In genomic region chr13:44300895-44301638, GRCh38 we compare ENCODE assay signal across 9 cellular contexts.
DNase-seq lines count a peak whose midpoint lies in the region; ATAC-seq and TF ChIP-seq lines count a peak whose summit lies in the region.
"Had no signal": no experiment of that assay in that cellular context is flagged by ENCODE, and none has a peak within 500 bp of the region (broad histone marks: within the 10 kb centered on the region; RNA-seq: fewer than 3 reads in every experiment).

No MANE protein-coding gene starts in this region.

- peaks cover 8% of the 10 kb centered on the region for H3K9me3 Mint-ChIP-seq in activated T-helper 17 cell treated with anti-CD3 and anti-CD28 coated beads, Interleukin-2, amount 50 U/mL, for 72 hours

- no peak overlapping the region for H3K4me3 ChIP-seq in lower leg skin (ENCODE audit: low read depth, poor library complexity, severe bottlenecking)

- peak overlapping the region; percentile 0 for H3K4me3 Mint-ChIP-seq in activated T-helper 17 cell treated with anti-CD3 and anti-CD28 coated beads, Interleukin-2, amount 50 U/mL, for 72 hours
- H3K4me3 Mint-ChIP-seq: neural crest cell had no signal

- no peaks in the 10 kb centered on the region for H3K36me3 Mint-ChIP-seq in activated T-helper 17 cell treated with anti-CD3 and anti-CD28 coated beads, Interleukin-2, amount 50 U/mL, for 72 hours (ENCODE audit: low read depth)

- H3K27me3 Mint-ChIP-seq in activated T-helper 17 cell treated with anti-CD3 and anti-CD28 coated beads, Interleukin-2, amount 50 U/mL, for 72 hours, result peaks cover 35% of the 10 kb centered on the region

- H3K27ac Mint-ChIP-seq in activated T-helper 17 cell treated with anti-CD3 and anti-CD28 coated beads, Interleukin-2, amount 50 U/mL, for 72 hours, result peak overlapping the region; percentile 18

- intact Hi-C loops in lower leg skin (cut with DNase I; ENCODE audit: low total_unique reads), result no loop called here

- peaks cover 4% of the 10 kb centered on the region for H3K4me1 Mint-ChIP-seq in activated T-helper 17 cell treated with anti-CD3 and anti-CD28 coated beads, Interleukin-2, amount 50 U/mL, for 72 hours

- DNase-seq in EH (ENCODE audit: low read depth), result peak; percentile 83
- peak; percentile 82 for DNase-seq in HT-29 (ENCODE audit: low spot score)
- peak; percentile 98 for DNase-seq in kidney glomerular epithelial cell (lab: John Stamatoyannopoulos, UW)
- no peak for DNase-seq in NCI-H1048 (lab: John Stamatoyannopoulos, UW)
- DNase-seq in NCI-H2227 treated with DMSO at 0.1 percent for 48 hours (lab: John Stamatoyannopoulos, UW), result no peak
- DNase-seq in lower leg skin (ENCODE audit: low spot score in 2 of 2), result no peak

- peak; percentile 69 for ATAC-seq in GM21367 (IDR thresholded peaks at IDR 0.05; ENCODE audit: unreplicated experiment)
- ATAC-seq in activated T-helper 17 cell treated with anti-CD3 and anti-CD28 coated beads, Interleukin-2, amount 50 U/mL, for 72 hours (replicated peaks), result peak; percentile 92

- 27 to 39% methylated on average over 9 of the region's 9 CpGs for WGBS in lower leg skin, 2 donors

- no peak for TF ChIP-seq CTCF in lower leg skin (IDR thresholded peaks at IDR 0.05)

- TF ChIP-seq POLR2A in lower leg skin (IDR thresholded peaks at IDR 0.05), result no peak

Comparison
In these comparisons a context has a peak if more than half of its experiments do, and no peak if none do; other contexts are left out.
1. DNase-seq: peak in EH (single experiment), HT-29 (single experiment) and kidney glomerular epithelial cell (single experiment); none in NCI-H1048 (single experiment), NCI-H2227 treated with DMSO at 0.1 percent for 48 hours (single experiment) and lower leg skin (0 of 2).